Comparison of ENCODE assay signal across 7 cellular contexts in genomic region chr2:87290912-87291311, GRCh38.
DNase-seq lines count a peak whose midpoint lies in the region; ATAC-seq and TF ChIP-seq lines count a peak whose summit lies in the region.
"Not testable (repeated sequence)": the region's sequence is repeated elsewhere in the genome, so short reads cannot be mapped to it uniquely, and the experiment has no call there.

No MANE protein-coding gene starts in this region.

- not testable (repeated sequence) for H3K36me3 ChIP-seq in Loucy (ENCODE audit: insufficient read depth, low read length); mesenchymal stem cell (ENCODE audit: control insufficient read depth in 1 of 2, insufficient read depth in 2 of 2, low read depth in 1 of 2, low read length in 2 of 2)

- not testable (repeated sequence) for H2AK5ac ChIP-seq in mesenchymal stem cell (ENCODE audit: low read length, severe bottlenecking)

- H3K4me2 ChIP-seq in Loucy (ENCODE audit: low read depth, low read length, poor library complexity, severe bottlenecking); mesenchymal stem cell (ENCODE audit: low read length, poor library complexity, severe bottlenecking): not testable (repeated sequence)

- not testable (repeated sequence) for H4K91ac ChIP-seq in mesenchymal stem cell (ENCODE audit: low read length)

- not testable (repeated sequence) for H3K4ac ChIP-seq in mesenchymal stem cell (ENCODE audit: low read depth in 1 of 2, low read length in 2 of 2)

- peaks cover 17% of the 10 kb centered on the region for H3K4me1 Mint-ChIP-seq in activated CD8-positive, alpha-beta T cell treated with anti-CD3 and anti-CD28 coated beads, Interleukin-2, amount 10 ng/mL, durations not matched to agents 7 days and 5 days (ENCODE audit: low read depth)
- not testable (repeated sequence) for H3K4me1 Mint-ChIP-seq in effector memory CD8-positive, alpha-beta T cell (ENCODE audit: low read depth in 2 of 2)

- H3F3A ChIP-seq in Loucy (ENCODE audit: low read depth), result not testable (repeated sequence)

- not testable (repeated sequence) for H2BK120ac ChIP-seq in mesenchymal stem cell (ENCODE audit: low read depth, low read length)

- not testable (repeated sequence) for H3K9me2 ChIP-seq in Loucy (replicated peaks; ENCODE audit: low read depth, low read length)

- not testable (repeated sequence) for H3K9me3 ChIP-seq in Loucy (ENCODE audit: insufficient read depth, low read depth, low read length); mesenchymal stem cell (ENCODE audit: control insufficient read depth, low read length)

- not testable (repeated sequence) for H3K27ac ChIP-seq in mesenchymal stem cell (ENCODE audit: low read length, poor library complexity, severe bottlenecking)

- H3K9me3 Mint-ChIP-seq in activated CD8-positive, alpha-beta T cell treated with anti-CD3 and anti-CD28 coated beads, Interleukin-2, amount 10 ng/mL, durations not matched to agents 7 days and 5 days (ENCODE audit: insufficient read depth); effector memory CD8-positive, alpha-beta T cell: not testable (repeated sequence)

- not testable (repeated sequence) for H2BK12ac ChIP-seq in mesenchymal stem cell (ENCODE audit: low read length in 2 of 2)

- H3K4me3 Mint-ChIP-seq in activated CD8-positive, alpha-beta T cell treated with anti-CD3 and anti-CD28 coated beads, Interleukin-2, amount 10 ng/mL, durations not matched to agents 7 days and 5 days; effector memory CD8-positive, alpha-beta T cell: not testable (repeated sequence)

- not testable (repeated sequence) for H4K20me1 ChIP-seq in Loucy (ENCODE audit: insufficient read depth, low read length, poor library complexity, severe bottlenecking)

- H3K18ac ChIP-seq in mesenchymal stem cell (ENCODE audit: low read depth in 1 of 2, low read length in 2 of 2), result peak overlapping the region in 1 of 2 experiments; percentile 52

- CTCF ChIA-PET in activated CD8-positive, alpha-beta T cell treated with anti-CD3 and anti-CD28 coated beads, Interleukin-2, amount 10 ng/mL, durations not matched to agents 7 days and 5 days (lab: Charles Lee), result not testable (repeated sequence)

- not testable (repeated sequence) for H2BK5ac ChIP-seq in mesenchymal stem cell (ENCODE audit: low read depth, low read length, poor library complexity, severe bottlenecking)

- not testable (repeated sequence) for H3K9ac ChIP-seq in Loucy (ENCODE audit: low read depth, low read length, poor library complexity, severe bottlenecking); mesenchymal stem cell (ENCODE audit: low read length)

- POLR2A ChIA-PET in activated CD8-positive, alpha-beta T cell treated with anti-CD3 and anti-CD28 coated beads, Interleukin-2, amount 10 ng/mL, durations not matched to agents 7 days and 5 days (lab: Charles Lee), result not testable (repeated sequence)

- DNase-seq in activated CD8-positive, alpha-beta T cell treated with anti-CD3 and anti-CD28 coated beads, Interleukin-2, amount 10 ng/mL, durations not matched to agents 7 days and 5 days; effector memory CD8-positive, alpha-beta T cell: not testable (repeated sequence)
- DNase-seq in mesenchymal stem cell, result peak; percentile 25

- not testable (repeated sequence) for H3K79me1 ChIP-seq in mesenchymal stem cell (replicated peaks; ENCODE audit: low read length, poor library complexity, severe bottlenecking)

- 70% methylated on average over 2 of the region's 6 CpGs for WGBS in mesenchymal stem cell

- H3K27me3 Mint-ChIP-seq in activated CD8-positive, alpha-beta T cell treated with anti-CD3 and anti-CD28 coated beads, Interleukin-2, amount 10 ng/mL, durations not matched to agents 7 days and 5 days (ENCODE audit: low read depth); effector memory CD8-positive, alpha-beta T cell: not testable (repeated sequence)

- not testable (repeated sequence) for H3K27me3 ChIP-seq in Loucy (ENCODE audit: insufficient read depth, low read length, poor library complexity, severe bottlenecking); mesenchymal stem cell (ENCODE audit: control insufficient read depth in 1 of 2, insufficient read depth in 1 of 2, low read length in 2 of 2)

- not testable (repeated sequence) for H3K4me3 ChIP-seq in Loucy (ENCODE audit: low read length, poor library complexity, severe bottlenecking); mesenchymal stem cell (ENCODE audit: insufficient read depth in 1 of 2, low read depth in 1 of 2, low read length in 2 of 2)

- H4K8ac ChIP-seq in mesenchymal stem cell (ENCODE audit: low read length), result not testable (repeated sequence)

- not testable (repeated sequence) for H3K36me3 Mint-ChIP-seq in activated CD8-positive, alpha-beta T cell treated with anti-CD3 and anti-CD28 coated beads, Interleukin-2, amount 10 ng/mL, durations not matched to agents 7 days and 5 days (ENCODE audit: low read depth); effector memory CD8-positive, alpha-beta T cell (ENCODE audit: insufficient read depth)

- TF ChIP-seq CTCF in Loucy (conservative IDR thresholded peaks at IDR 0.05; ENCODE audit: low read length), result not testable (repeated sequence)

- not testable (repeated sequence) for H2BK15ac ChIP-seq in mesenchymal stem cell (ENCODE audit: low read depth, poor library complexity, severe bottlenecking)

- ATAC-seq in GM18858 (IDR thresholded peaks at IDR 0.05; ENCODE audit: unreplicated experiment), result peak; percentile 69
- peak; percentile 73 for ATAC-seq in GM21619 (IDR thresholded peaks at IDR 0.05; ENCODE audit: unreplicated experiment)
- peak; percentile 73 for ATAC-seq in HG03066 (IDR thresholded peaks at IDR 0.05; ENCODE audit: low read depth, unreplicated experiment)
- ATAC-seq in activated CD8-positive, alpha-beta T cell treated with anti-CD3 and anti-CD28 coated beads, Interleukin-2, amount 10 ng/mL, durations not matched to agents 7 days and 5 days, result peak; percentile 98
- ATAC-seq in effector memory CD8-positive, alpha-beta T cell (replicated peaks), result peak; percentile 59

- not testable (repeated sequence) for H3K79me2 ChIP-seq in Loucy (ENCODE audit: insufficient read depth, low read length)

- H3K27ac Mint-ChIP-seq in activated CD8-positive, alpha-beta T cell treated with anti-CD3 and anti-CD28 coated beads, Interleukin-2, amount 10 ng/mL, durations not matched to agents 7 days and 5 days; effector memory CD8-positive, alpha-beta T cell: not testable (repeated sequence)

- H2AFZ ChIP-seq in Loucy (ENCODE audit: low read length) (0 out of 2 replicates have a peak overlapping the region, but pooled peaks have one; percentile 64), mesenchymal stem cell (ENCODE audit: low read depth, low read length) (peak overlapping the region; percentile 27)

- H3K14ac ChIP-seq in mesenchymal stem cell (ENCODE audit: low read length in 2 of 2), result not testable (repeated sequence)

- H3K23ac ChIP-seq in mesenchymal stem cell (ENCODE audit: low read length in 2 of 2), result not testable (repeated sequence)

- H3K4me1 ChIP-seq in Loucy (ENCODE audit: insufficient read depth, low read length, poor library complexity, severe bottlenecking); mesenchymal stem cell (ENCODE audit: control insufficient read depth, insufficient read depth, low read depth, low read length): not testable (repeated sequence)
